Comparison of ENCODE assay signal across 8 cellular contexts in genomic region chr3:9976736-9977709, GRCh38. TPM values are rescaled to one million over a fixed set of nuclear protein-coding genes. Genes with fewer than 3 reads are reported as not detected.
DNase-seq lines count a peak whose midpoint lies in the region; ATAC-seq and TF ChIP-seq lines count a peak whose summit lies in the region.

No MANE protein-coding gene starts in this region.

- no peaks in the 10 kb centered on the region for H3K9me3 Mint-ChIP-seq in CD8-positive, alpha-beta T cell
- no peaks in the 10 kb centered on the region for H3K9me3 Mint-ChIP-seq in activated CD4-positive, alpha-beta memory T cell treated with anti-CD3 and anti-CD28 coated beads for 36 hours
- H3K9me3 Mint-ChIP-seq in progenitor cell of endocrine pancreas (ENCODE audit: low read depth): no peaks in the 10 kb centered on the region

- no peak overlapping the region for H3K4me3 Mint-ChIP-seq in CD8-positive, alpha-beta T cell
- no peak overlapping the region for H3K4me3 Mint-ChIP-seq in activated CD4-positive, alpha-beta memory T cell treated with anti-CD3 and anti-CD28 coated beads for 36 hours
- no peak overlapping the region for H3K4me3 Mint-ChIP-seq in progenitor cell of endocrine pancreas (ENCODE audit: low read depth)

- CTCF ChIA-PET in CD8-positive, alpha-beta T cell (lab: Charles Lee): interaction anchor here (0.9 kb wide), 1 partner anchor 9 kb away, joined by 3 read pairs; the partner anchor contains the start of gene EMC3
- CTCF ChIA-PET in activated CD4-positive, alpha-beta memory T cell treated with anti-CD3 and anti-CD28 coated beads for 36 hours (lab: Charles Lee): interaction anchor here (0.6 to 3.0 kb wide), 4 partner anchors 10 to 196 kb away, joined by 3 to 10 read pairs (median 6); partner anchors contain the start of genes CRELD1 and EMC3

- TF ChIP-seq CTCF in CD8-positive, alpha-beta T cell (IDR thresholded peaks at IDR 0.05): no peak
- no peak for TF ChIP-seq CTCF in progenitor cell of endocrine pancreas (IDR thresholded peaks at IDR 0.05; ENCODE audit: unreplicated experiment)

- H3K4me1 ChIP-seq in CD8-positive, alpha-beta T cell (ENCODE audit: insufficient read depth, low read length): no peaks in the 10 kb centered on the region

- intact Hi-C loops in CD8-positive, alpha-beta T cell (cut with DNase I, micrococcal nuclease): no loop called here
- intact Hi-C loops in activated CD4-positive, alpha-beta memory T cell treated with anti-CD3 and anti-CD28 coated beads for 36 hours (cut with micrococcal nuclease): loop anchor here (1.0 to 2.0 kb wide), 2 partner anchors 9 to 50 kb away; partner anchors contain the start of genes EMC3 and FANCD2

- peaks cover 18% of the 10 kb centered on the region for H3K4me1 Mint-ChIP-seq in CD8-positive, alpha-beta T cell (ENCODE audit: low read depth)
- H3K4me1 Mint-ChIP-seq in activated CD4-positive, alpha-beta memory T cell treated with anti-CD3 and anti-CD28 coated beads for 36 hours (ENCODE audit: low read depth): peaks cover 26% of the 10 kb centered on the region
- no peaks in the 10 kb centered on the region for H3K4me1 Mint-ChIP-seq in progenitor cell of endocrine pancreas (ENCODE audit: low read depth)

- no peaks in the 10 kb centered on the region for H3K27me3 ChIP-seq in CD8-positive, alpha-beta T cell (ENCODE audit: insufficient read depth, low read length)

- no peaks in the 10 kb centered on the region for H3K27me3 Mint-ChIP-seq in CD8-positive, alpha-beta T cell (ENCODE audit: low read depth)
- no peaks in the 10 kb centered on the region for H3K27me3 Mint-ChIP-seq in activated CD4-positive, alpha-beta memory T cell treated with anti-CD3 and anti-CD28 coated beads for 36 hours
- H3K27me3 Mint-ChIP-seq in progenitor cell of endocrine pancreas: no peaks in the 10 kb centered on the region

- H3K9me3 ChIP-seq in CD8-positive, alpha-beta T cell (ENCODE audit: low read length): no peaks in the 10 kb centered on the region

- DNase-seq in CD8-positive, alpha-beta T cell: no peak
- DNase-seq in Kasumi-1 (lab: John Stamatoyannopoulos, UW): peak; percentile 83 to 88
- peak; percentile 69 for DNase-seq in activated CD4-positive, alpha-beta memory T cell treated with anti-CD3 and anti-CD28 coated beads for 36 hours
- peak; percentile 92 for DNase-seq in glomerular endothelial cell (ENCODE audit: extremely low read depth, low read depth, low spot score)
- no peak for DNase-seq in progenitor cell of endocrine pancreas (ENCODE audit: low spot score, unreplicated experiment)
- DNase-seq in NCI-H1048 (lab: John Stamatoyannopoulos, UW): no peak
- DNase-seq in DMS79 treated with DMSO at 0.1 percent for 48 hours (lab: John Stamatoyannopoulos, UW): no peak
- DNase-seq in middle frontal gyrus (ENCODE audit: extremely low spot score, low spot score): no peak

- H3K27ac Mint-ChIP-seq in CD8-positive, alpha-beta T cell: peak overlapping the region; percentile 11
- peak overlapping the region; percentile 64 for H3K27ac Mint-ChIP-seq in activated CD4-positive, alpha-beta memory T cell treated with anti-CD3 and anti-CD28 coated beads for 36 hours
- peak overlapping the region; percentile 88 for H3K27ac Mint-ChIP-seq in progenitor cell of endocrine pancreas

- H3K36me3 ChIP-seq in CD8-positive, alpha-beta T cell (ENCODE audit: insufficient read depth, low read length): peaks cover 31% of the 10 kb centered on the region

- POLR2A ChIA-PET in CD8-positive, alpha-beta T cell (lab: Charles Lee): no interaction called here
- POLR2A ChIA-PET in activated CD4-positive, alpha-beta memory T cell treated with anti-CD3 and anti-CD28 coated beads for 36 hours (lab: Charles Lee): interaction anchor here (0.7 to 2.5 kb wide), 6 partner anchors 10 to 253 kb away, joined by 3 to 17 read pairs (median 4); partner anchors contain the start of genes CRELD1, EMC3 and PRRT3

- peaks cover 72% of the 10 kb centered on the region for H3K36me3 Mint-ChIP-seq in CD8-positive, alpha-beta T cell
- H3K36me3 Mint-ChIP-seq in activated CD4-positive, alpha-beta memory T cell treated with anti-CD3 and anti-CD28 coated beads for 36 hours: peaks cover 30% of the 10 kb centered on the region
- peaks cover 13% of the 10 kb centered on the region for H3K36me3 Mint-ChIP-seq in progenitor cell of endocrine pancreas (ENCODE audit: insufficient read depth)

- no peak overlapping the region for H3K27ac ChIP-seq in CD8-positive, alpha-beta T cell (ENCODE audit: low read depth, low read length)

- no peak overlapping the region for H3K4me3 ChIP-seq in CD8-positive, alpha-beta T cell (ENCODE audit: low read depth, low read length)

- ATAC-seq in CD8-positive, alpha-beta T cell: no peak

RNA-seq across cellular contexts. Expression of gene EMC3, which starts 9.6 kb away (rescaled TPM):
- total RNA-seq in CD8-positive, alpha-beta T cell: 10 to 100 TPM; 56.5 to 57.7 TPM
- total RNA-seq in activated CD4-positive, alpha-beta memory T cell treated with anti-CD3 and anti-CD28 coated beads for 36 hours: 10 to 100 TPM; 35.8 to 39.8 TPM
- 52.2 and 79.8 TPM in 2 replicates for total RNA-seq in glomerular endothelial cell
- total RNA-seq in progenitor cell of endocrine pancreas: 38.6 and 42.1 TPM in 2 replicates

RNA-seq across cellular contexts. Expression of gene PRRT3, which starts 24.8 kb away (rescaled TPM):
- total RNA-seq in CD8-positive, alpha-beta T cell: 1 to 10 TPM; 6.4 to 6.9 TPM
- 1 to 10 TPM; 7.8 to 8.2 TPM for total RNA-seq in activated CD4-positive, alpha-beta memory T cell treated with anti-CD3 and anti-CD28 coated beads for 36 hours
- total RNA-seq in glomerular endothelial cell (2.5 and 3.6 TPM in 2 replicates), progenitor cell of endocrine pancreas (10.4 and 11.4 TPM in 2 replicates)

RNA-seq across cellular contexts. Expression of gene CRELD1, which starts 43.4 kb away (rescaled TPM):
- 10 to 100 TPM in 1 of 2 experiments, 1 to 10 TPM in 1; 6.3 to 10.7 TPM for total RNA-seq in CD8-positive, alpha-beta T cell
- 10 to 100 TPM; 14.1 to 16.1 TPM for total RNA-seq in activated CD4-positive, alpha-beta memory T cell treated with anti-CD3 and anti-CD28 coated beads for 36 hours
- total RNA-seq in glomerular endothelial cell: 36.2 and 55.9 TPM in 2 replicates
- 57.1 and 60.3 TPM in 2 replicates for total RNA-seq in progenitor cell of endocrine pancreas

RNA-seq across cellular contexts. Expression of gene FANCD2, which starts 49.2 kb away (rescaled TPM):
- 10 to 100 TPM; 15.8 to 17.7 TPM for total RNA-seq in CD8-positive, alpha-beta T cell
- 10 to 100 TPM; 83.9 to 89.4 TPM for total RNA-seq in activated CD4-positive, alpha-beta memory T cell treated with anti-CD3 and anti-CD28 coated beads for 36 hours
- total RNA-seq in glomerular endothelial cell: 5.3 and 14.6 TPM in 2 replicates
- total RNA-seq in progenitor cell of endocrine pancreas: 26.6 and 27.1 TPM in 2 replicates

Comparison
In these comparisons a context has a peak if more than half of its experiments do, and no peak if none do; other contexts are left out.
1. DNase-seq: peak in Kasumi-1 (2 of 2), activated CD4-positive, alpha-beta memory T cell treated with anti-CD3 and anti-CD28 coated beads for 36 hours (single experiment) and glomerular endothelial cell (single experiment); none in CD8-positive, alpha-beta T cell (0 of 7), progenitor cell of endocrine pancreas (single experiment), NCI-H1048 (single experiment), DMS79 treated with DMSO at 0.1 percent for 48 hours (single experiment) and middle frontal gyrus (single experiment).
2. H3K27ac Mint-ChIP-seq: peak in every context shown above with its lines; median percentile 88 in progenitor cell of endocrine pancreas; 64 in activated CD4-positive, alpha-beta memory T cell treated with anti-CD3 and anti-CD28 coated beads for 36 hours; 11 in CD8-positive, alpha-beta T cell.